ENCODE assay signal across 22 cellular contexts in genomic region chr15:48360841-48361240, GRCh38. TPM values are rescaled to one million over a fixed set of nuclear protein-coding genes. Genes with fewer than 3 reads are reported as not detected.
DNase-seq lines count a peak whose midpoint lies in the region; ATAC-seq, FAIRE-seq and TF ChIP-seq lines count a peak whose summit lies in the region.
"Had no signal": no experiment of that assay in that cellular context is flagged by ENCODE, and none has a peak within 500 bp of the region (broad histone marks: within the 10 kb centered on the region; RNA-seq: fewer than 3 reads in every experiment).

No MANE protein-coding gene starts in this region.

- intact Hi-C loops in PC-3 (cut with micrococcal nuclease) (no loop called here), ascending aorta (cut with DNase I) (no loop called here)

- H4K20me1 ChIP-seq in PC-3 (ENCODE audit: low read length) = no peaks in the 10 kb centered on the region

- H3F3A ChIP-seq in PC-3 (ENCODE audit: low read length, unreplicated experiment) = no peaks in the 10 kb centered on the region

- H3K27ac Mint-ChIP-seq in activated naive CD4-positive, alpha-beta T cell treated with anti-CD3 and anti-CD28 coated beads, Interleukin-2, amount 50 U/mL, for 72 hours = no peak overlapping the region
- H3K27ac Mint-ChIP-seq: activated naive CD8-positive, alpha-beta T cell treated with anti-CD3 and anti-CD28 coated beads, Interleukin-2, amount 50 U/mL, for 24 hours; activated T-cell treated with anti-CD3 and anti-CD28 coated beads, Interleukin-2, amount 50 U/mL, for 72 hours; CD4-positive, alpha-beta T cell had no signal

- H3K9ac ChIP-seq in PC-3 (ENCODE audit: low read length) = no peak overlapping the region

- H3K9me3 ChIP-seq in PC-3 (ENCODE audit: low read length) = no peaks in the 10 kb centered on the region
- no peaks in the 10 kb centered on the region for H3K9me3 ChIP-seq in ascending aorta
- H3K9me3 ChIP-seq: SJCRH30 had no signal

- no peak for TF ChIP-seq CTCF in PC-3 (conservative IDR thresholded peaks at IDR 0.05; ENCODE audit: low read depth, low read length)
- TF ChIP-seq CTCF in retinal pigment epithelial cell (conservative IDR thresholded peaks at IDR 0.05; ENCODE audit: low read depth, low read length) = no peak
- TF ChIP-seq CTCF in ascending aorta (IDR thresholded peaks at IDR 0.05) = no peak

- no peaks in the 10 kb centered on the region for H3K9me3 Mint-ChIP-seq in activated naive CD4-positive, alpha-beta T cell treated with anti-CD3 and anti-CD28 coated beads, Interleukin-2, amount 50 U/mL, for 72 hours
- H3K9me3 Mint-ChIP-seq: activated naive CD8-positive, alpha-beta T cell treated with anti-CD3 and anti-CD28 coated beads, Interleukin-2, amount 50 U/mL, for 24 hours; CD4-positive, alpha-beta T cell had no signal

- H3K36me3 ChIP-seq in PC-3 (ENCODE audit: low read depth, low read length) (no peaks in the 10 kb centered on the region), ascending aorta (no peaks in the 10 kb centered on the region)
- H3K36me3 ChIP-seq: HAP-1, heart left ventricle, SJCRH30 had no signal

- H2AFZ ChIP-seq in PC-3 (ENCODE audit: low read length) = no peak overlapping the region

- H3K4me1 ChIP-seq in PC-3 (ENCODE audit: insufficient read depth, low read length) (peaks cover 13% of the 10 kb centered on the region), ascending aorta (peaks cover 0 to 10% of the 10 kb centered on the region in 2 donors)
- H3K4me1 ChIP-seq: SJCRH30 had no signal

- POLR2A ChIA-PET in PC-3 (lab: Charles Lee; ENCODE audit: unreplicated experiment) = no interaction called here

- no peaks in the 10 kb centered on the region for H3K36me3 Mint-ChIP-seq in activated naive CD4-positive, alpha-beta T cell treated with anti-CD3 and anti-CD28 coated beads, Interleukin-2, amount 50 U/mL, for 72 hours

- H3K9me2 ChIP-seq in PC-3 (replicated peaks; ENCODE audit: low read length) = no peaks in the 10 kb centered on the region

- CTCF ChIA-PET in PC-3 (lab: Charles Lee) = no interaction called here

- H3K4me2 ChIP-seq in PC-3 (ENCODE audit: low read length) = no peak overlapping the region

- H3K27me3 ChIP-seq in PC-3 (ENCODE audit: low read length) (no peaks in the 10 kb centered on the region), ascending aorta (no peaks in the 10 kb centered on the region)
- H3K27me3 ChIP-seq: heart left ventricle, SJCRH30 had no signal

- no peak; the same call in 1 of the 2 replicates for ATAC-seq in PC-3
- ATAC-seq in activated naive CD4-positive, alpha-beta T cell treated with anti-CD3 and anti-CD28 coated beads, Interleukin-2, amount 50 U/mL, for 72 hours = no peak
- no peak for ATAC-seq in HG02938 (IDR thresholded peaks at IDR 0.05; ENCODE audit: unreplicated experiment)
- ATAC-seq: activated naive CD8-positive, alpha-beta T cell treated with anti-CD3 and anti-CD28 coated beads, Interleukin-2, amount 50 U/mL, for 24 hours; activated T-cell treated with anti-CD3 and anti-CD28 coated beads, Interleukin-2, amount 50 U/mL, for 72 hours; heart left ventricle had no signal

- no peaks in the 10 kb centered on the region for H3K79me2 ChIP-seq in PC-3 (ENCODE audit: low read length)

- BruUV-seq in PC-3 (replicated peaks; lab: Mats Ljungman, UMichigan) = no TSS peak

- peak overlapping the region; percentile 2; the same call in 1 of the 2 replicates for H3K27ac ChIP-seq in PC-3 (ENCODE audit: low read length)
- no peak overlapping the region for H3K27ac ChIP-seq in ascending aorta
- H3K27ac ChIP-seq: 22Rv1, heart left ventricle, SJCRH30 had no signal

- FAIRE-seq in endometrium (lab: Jason Lieb, UNC) = peak; percentile 61
- FAIRE-seq: endothelial cell of umbilical vein, G401.6, keratinocyte had no signal

- DNase-seq in DMS 273 (lab: John Stamatoyannopoulos, UW; ENCODE audit: unreplicated experiment) (peak; percentile 1), DMS 273 treated with DMSO at 0.1 percent for 48 hours (lab: John Stamatoyannopoulos, UW) (no peak), PC-3 (peak; percentile 33), retinal pigment epithelial cell (ENCODE audit: low read depth) (peak; percentile 65), ascending aorta (ENCODE audit: low spot score in 2 of 2) (no peak)
- no peak for DNase-seq in activated naive CD4-positive, alpha-beta T cell treated with anti-CD3 and anti-CD28 coated beads, Interleukin-2, amount 50 U/mL, for 72 hours (ENCODE audit: low spot score in 2 of 2)
- DNase-seq: activated CD4-positive, alpha-beta T cell treated with anti-CD3 and anti-CD28 coated beads, Interleukin-2, amount 50 U/mL, for 4 hours; activated naive CD8-positive, alpha-beta T cell treated with anti-CD3 and anti-CD28 coated beads, Interleukin-2, amount 50 U/mL, for 24 hours; activated T-cell treated with anti-CD3 and anti-CD28 coated beads, Interleukin-2, amount 50 U/mL, for 72 hours; CD4-positive, alpha-beta T cell; heart left ventricle; NCI-H1105; NCI-H2171; retina; SJCRH30 had no signal

- H3K4me3 ChIP-seq in PC-3 (ENCODE audit: low read length) (no peak overlapping the region), retinal pigment epithelial cell (ENCODE audit: low read length) (no peak overlapping the region), ascending aorta (no peak overlapping the region)
- H3K4me3 ChIP-seq: HAP-1, heart left ventricle, SJCRH30 had no signal

RNA-seq across cellular contexts. Expression of gene DUT, which starts 29.6 kb away (rescaled TPM):
- total RNA-seq in PC-3 (2014; rRNA removed) = 76.9 and 85.2 TPM in 2 replicates
- 100 to 1,000 TPM; 314 to 423 TPM for total RNA-seq in activated naive CD4-positive, alpha-beta T cell treated with anti-CD3 and anti-CD28 coated beads, Interleukin-2, amount 50 U/mL, for 72 hours
- total RNA-seq in ascending aorta = 150 TPM

Comparison
In these comparisons a context has a peak if more than half of its experiments do, and no peak if none do; other contexts are left out.
1. DNase-seq: peak in DMS 273 (single experiment), PC-3 (single experiment) and retinal pigment epithelial cell (single experiment); none in DMS 273 treated with DMSO at 0.1 percent for 48 hours (single experiment), activated naive CD4-positive, alpha-beta T cell treated with anti-CD3 and anti-CD28 coated beads, Interleukin-2, amount 50 U/mL, for 72 hours (0 of 2) and ascending aorta (0 of 2).